In the genomic region with DNA sequence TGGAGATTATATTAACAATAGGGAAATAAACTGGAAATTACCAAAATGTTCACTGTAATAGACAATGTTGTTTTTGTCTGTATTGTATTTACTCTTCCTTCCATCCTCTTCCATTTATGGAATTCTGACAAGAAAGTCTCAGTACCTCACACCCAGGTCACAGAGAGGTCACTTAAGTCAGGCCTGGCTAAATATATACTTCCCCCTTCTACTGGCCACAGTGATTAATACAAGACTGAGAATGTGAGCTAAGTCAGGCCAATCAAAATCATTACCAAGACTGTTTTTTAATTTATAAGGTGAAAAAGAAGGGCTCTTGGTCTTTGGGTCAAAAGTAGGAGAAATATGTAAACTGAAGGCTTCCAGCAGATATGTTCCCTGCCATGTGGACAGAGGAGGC, we compare ENCODE assay signal across 11 cellular contexts.
DNase-seq lines count a peak whose midpoint lies in the region; ATAC-seq and TF ChIP-seq lines count a peak whose summit lies in the region.
"Had no signal": no experiment of that assay in that cellular context is flagged by ENCODE, and none has a peak within 500 bp of the region (broad histone marks: within the 10 kb centered on the region; RNA-seq: fewer than 3 reads in every experiment).

No MANE protein-coding gene starts in this region.

- ATAC-seq in GM21390 (IDR thresholded peaks at IDR 0.05; ENCODE audit: unreplicated experiment), result peak; percentile 74
- ATAC-seq in HG03354 (IDR thresholded peaks at IDR 0.05; ENCODE audit: poor library complexity, severe bottlenecking, unreplicated experiment), result peak; percentile 79
- no peak for ATAC-seq in SK-N-SH treated with all-trans-retinoic acid at 6 μM for 48 hours

- DNase-seq in GM10266 (ENCODE audit: extremely low spot score) (peak; percentile 32), fibroblast of mammary gland (ENCODE audit: low read depth) (peak; percentile 15), cerebellar cortex (ENCODE audit: low spot score) (no peak), NCI-H1694 (lab: John Stamatoyannopoulos, UW) (no peak), amniotic stem cell (lab: John Stamatoyannopoulos, UW) (no peak)
- DNase-seq: CD4-positive, alpha-beta memory T cell; colonic mucosa; psoas muscle had no signal

- H3K4me3 ChIP-seq in fibroblast of mammary gland (ENCODE audit: control insufficient read depth, low read depth, low read length), result no peak overlapping the region
- H3K4me3 ChIP-seq: colonic mucosa, psoas muscle had no signal

- TF ChIP-seq CTCF in GM10266 (IDR thresholded peaks at IDR 0.05; ENCODE audit: control insufficient read depth, insufficient read depth, low read depth, missing control alignments) (no peak), fibroblast of mammary gland (conservative IDR thresholded peaks at IDR 0.05; ENCODE audit: control insufficient read depth, insufficient read depth, low read depth, low read length) (no peak)

TF ChIP-seq in SK-N-SH treated with all-trans-retinoic acid at 6 μM for 48 hours, 23 proteins besides CTCF, POLR2A, EP300 and RAD21:
- TF ChIP-seq, protein P1, sequence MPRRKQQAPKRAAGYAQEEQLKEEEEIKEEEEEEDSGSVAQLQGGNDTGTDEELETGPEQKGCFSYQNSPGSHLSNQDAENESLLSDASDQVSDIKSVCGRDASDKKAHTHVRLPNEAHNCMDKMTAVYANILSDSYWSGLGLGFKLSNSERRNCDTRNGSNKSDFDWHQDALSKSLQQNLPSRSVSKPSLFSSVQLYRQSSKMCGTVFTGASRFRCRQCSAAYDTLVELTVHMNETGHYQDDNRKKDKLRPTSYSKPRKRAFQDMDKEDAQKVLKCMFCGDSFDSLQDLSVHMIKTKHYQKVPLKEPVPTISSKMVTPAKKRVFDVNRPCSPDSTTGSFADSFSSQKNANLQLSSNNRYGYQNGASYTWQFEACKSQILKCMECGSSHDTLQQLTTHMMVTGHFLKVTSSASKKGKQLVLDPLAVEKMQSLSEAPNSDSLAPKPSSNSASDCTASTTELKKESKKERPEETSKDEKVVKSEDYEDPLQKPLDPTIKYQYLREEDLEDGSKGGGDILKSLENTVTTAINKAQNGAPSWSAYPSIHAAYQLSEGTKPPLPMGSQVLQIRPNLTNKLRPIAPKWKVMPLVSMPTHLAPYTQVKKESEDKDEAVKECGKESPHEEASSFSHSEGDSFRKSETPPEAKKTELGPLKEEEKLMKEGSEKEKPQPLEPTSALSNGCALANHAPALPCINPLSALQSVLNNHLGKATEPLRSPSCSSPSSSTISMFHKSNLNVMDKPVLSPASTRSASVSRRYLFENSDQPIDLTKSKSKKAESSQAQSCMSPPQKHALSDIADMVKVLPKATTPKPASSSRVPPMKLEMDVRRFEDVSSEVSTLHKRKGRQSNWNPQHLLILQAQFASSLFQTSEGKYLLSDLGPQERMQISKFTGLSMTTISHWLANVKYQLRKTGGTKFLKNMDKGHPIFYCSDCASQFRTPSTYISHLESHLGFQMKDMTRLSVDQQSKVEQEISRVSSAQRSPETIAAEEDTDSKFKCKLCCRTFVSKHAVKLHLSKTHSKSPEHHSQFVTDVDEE (CRISPR knock-in tag; IDR thresholded peaks at IDR 0.05), result no peak
- TF ChIP-seq ESRRG (CRISPR knock-in tag; IDR thresholded peaks at IDR 0.05) (no peak), BACH2 (CRISPR knock-in tag; IDR thresholded peaks at IDR 0.05; ENCODE audit: borderline replicate concordance) (no peak), ZNF70 (CRISPR knock-in tag; IDR thresholded peaks at IDR 0.05) (no peak), OSR1 (CRISPR knock-in tag; IDR thresholded peaks at IDR 0.05) (no peak), PPARA (CRISPR knock-in tag; IDR thresholded peaks at IDR 0.05; ENCODE audit: borderline replicate concordance) (no peak), ZC3H10 (CRISPR knock-in tag; IDR thresholded peaks at IDR 0.05) (no peak), POU6F1 (CRISPR knock-in tag; IDR thresholded peaks at IDR 0.05; ENCODE audit: borderline replicate concordance, low read depth) (no peak), ZNF565 (CRISPR knock-in tag; conservative IDR thresholded peaks at IDR 0.05; ENCODE audit: low read depth) (no peak), ZFP30 (CRISPR knock-in tag; IDR thresholded peaks at IDR 0.05) (no peak), TCF4 (CRISPR knock-in tag; IDR thresholded peaks at IDR 0.05; ENCODE audit: borderline replicate concordance) (no peak), ZNF8 (CRISPR knock-in tag; IDR thresholded peaks at IDR 0.05) (no peak), ISL1 (CRISPR knock-in tag; IDR thresholded peaks at IDR 0.05) (no peak)

Comparison
In these comparisons a context has a peak if more than half of its experiments do, and no peak if none do; other contexts are left out.
1. DNase-seq: peak in GM10266 (single experiment) and fibroblast of mammary gland (single experiment); none in cerebellar cortex (single experiment), NCI-H1694 (single experiment) and amniotic stem cell (single experiment).